Comparison of ENCODE assay signal across 15 cellular contexts in genomic region chr12:90152897-90153624, GRCh38.
DNase-seq lines count a peak whose midpoint lies in the region; ATAC-seq and TF ChIP-seq lines count a peak whose summit lies in the region.
"Had no signal": no experiment of that assay in that cellular context is flagged by ENCODE, and none has a peak within 500 bp of the region (broad histone marks: within the 10 kb centered on the region; RNA-seq: fewer than 3 reads in every experiment).

No MANE protein-coding gene starts in this region.

- ATAC-seq in GM19328 (IDR thresholded peaks at IDR 0.05; ENCODE audit: unreplicated experiment) (no peak), HG03097 (IDR thresholded peaks at IDR 0.05; ENCODE audit: low FRiP score, unreplicated experiment) (no peak)
- ATAC-seq: activated T-cell treated with anti-CD3 and anti-CD28 coated beads, Interleukin-2, amount 50 U/mL, for 72 hours; Panc1 had no signal

- H3K4me3 ChIP-seq in HFF-Myc (replicated peaks; ENCODE audit: low read depth, low read length): no peak overlapping the region

- TF ChIP-seq CTCF in HFF-Myc (IDR thresholded peaks at IDR 0.05; ENCODE audit: low read depth, low read length, missing control alignments): no peak

- DNase-seq in AG20443 (ENCODE audit: low spot score): peak; percentile 30
- DNase-seq in HFF-Myc (ENCODE audit: extremely low read depth, low read depth): peak; percentile 19
- peak; percentile 37 for DNase-seq in T1000 (lab: John Stamatoyannopoulos, UW)
- DNase-seq in left kidney (ENCODE audit: low read depth, low spot score): peak; percentile 47
- no peak for DNase-seq in NOMO-1 treated with dmso at 0.1 percent for 144 hours (lab: John Stamatoyannopoulos, UW; ENCODE audit: unreplicated experiment)
- no peak for DNase-seq in superior temporal gyrus (ENCODE audit: extremely low spot score)
- DNase-seq: activated CD4-positive, alpha-beta T cell treated with anti-CD3 and anti-CD28 coated beads, Interleukin-2, amount 10 ng/mL, durations not matched to agents 7 days and 5 days; activated T-cell treated with anti-CD3 and anti-CD28 coated beads, Interleukin-2, amount 50 U/mL, for 72 hours; cortex of kidney; DMS153; NCI-H1092 treated with DMSO at 0.1 percent for 48 hours; stimulated activated CD8-positive, alpha-beta memory T cell treated with anti-CD3 and anti-CD28 coated beads, Interleukin-4, amount 100 ng/mL, for 48 hours had no signal

Comparison
In these comparisons a context has a peak if more than half of its experiments do, and no peak if none do; other contexts are left out.
1. DNase-seq: peak in AG20443 (single experiment), HFF-Myc (single experiment), T1000 (single experiment) and left kidney (single experiment); none in NOMO-1 treated with dmso at 0.1 percent for 144 hours (single experiment) and superior temporal gyrus (single experiment).